16 cellular contexts compared by ENCODE assay signal in the genomic region with DNA sequence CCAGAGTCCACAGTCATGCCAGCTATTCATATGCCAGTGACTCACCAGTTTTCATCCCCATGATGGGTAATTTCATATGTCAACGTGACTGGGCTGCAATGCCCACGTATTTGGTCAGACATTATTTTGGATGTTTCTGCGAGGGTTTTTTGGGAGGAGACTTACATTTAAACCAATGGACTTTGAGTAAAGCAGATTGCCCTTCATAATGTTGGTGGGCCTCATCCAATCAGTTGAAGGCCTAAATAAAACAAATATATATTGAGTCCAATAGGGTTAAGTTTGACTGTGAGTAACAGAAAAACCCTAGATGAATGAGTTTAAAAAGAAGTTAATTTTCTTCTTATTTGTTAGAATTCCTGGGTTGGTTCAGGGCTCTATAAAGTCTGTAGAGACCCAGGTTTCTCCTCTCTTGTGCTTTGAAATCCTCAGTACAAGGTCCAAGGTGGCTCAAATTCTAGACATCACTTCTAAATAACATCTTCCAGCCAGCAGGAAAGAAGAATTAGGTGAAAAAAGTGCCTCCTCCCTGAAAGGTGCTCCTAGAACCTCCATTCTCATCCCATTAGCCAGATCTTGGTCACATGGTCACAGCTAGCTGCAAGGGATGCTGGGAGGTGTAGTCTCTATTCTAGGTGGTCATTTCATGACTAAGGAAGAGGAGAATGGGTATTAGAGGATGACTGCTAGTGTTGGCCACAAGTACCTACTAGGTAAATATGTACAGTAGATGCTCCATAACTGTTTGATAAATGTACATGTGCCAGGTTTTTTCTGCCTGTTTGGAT.
"Had no signal": no experiment of that assay in that cellular context is flagged by ENCODE, and none has a peak within 500 bp of the region (broad histone marks: within the 10 kb centered on the region; RNA-seq: fewer than 3 reads in every experiment).

No MANE protein-coding gene starts in this region.

- ATAC-seq: foreskin keratinocyte; natural killer cell treated with Interleukin-12 subunit alpha and Interleukin-12 subunit beta and Interleukin-15 and Interleukin-18, amount 100 ng/mL, for 72 hours; stimulated activated naive CD8-positive, alpha-beta T cell treated with anti-CD3 and anti-CD28 coated beads, Interleukin-15, Interleukin-2, amounts not matched to agents 100 U/mL and 50 U/mL, for 24 hours had no signal

- H3K9me3 Mint-ChIP-seq: activated CD4-positive, alpha-beta T cell treated with anti-CD3 and anti-CD28 coated beads, Interleukin-2, amount 10 ng/mL, durations not matched to agents 24 days and 14 days had no signal

- H3K27ac ChIP-seq: foreskin keratinocyte had no signal

- H3K27ac Mint-ChIP-seq: activated B cell treated with CpG ODN at 0.5 μM for 24 hours; activated CD4-positive, alpha-beta T cell treated with anti-CD3 and anti-CD28 coated beads, Interleukin-2, amount 10 ng/mL, durations not matched to agents 24 days and 14 days; activated naive CD8-positive, alpha-beta T cell treated with anti-CD3 and anti-CD28 coated beads for 36 hours; natural killer cell treated with Interleukin-12 subunit alpha and Interleukin-12 subunit beta and Interleukin-15 and Interleukin-18, amount 100 ng/mL, for 72 hours; type B pancreatic cell had no signal

- DNase-seq: activated B cell treated with CpG ODN at 0.5 μM for 24 hours; activated CD4-positive, alpha-beta T cell treated with anti-CD3 and anti-CD28 coated beads, Interleukin-2, amount 10 ng/mL, durations not matched to agents 24 days and 14 days; activated naive CD8-positive, alpha-beta T cell treated with anti-CD3 and anti-CD28 coated beads for 36 hours; amygdala; effector memory CD4-positive, alpha-beta T cell; foreskin keratinocyte; kidney glomerular epithelial cell; nucleus accumbens; posterior cingulate gyrus; retina; stimulated activated CD4-positive, alpha-beta T cell treated with anti-CD3 and anti-CD28 coated beads, Interleukin-15, amount 100 ng/mL, for 24 hours; stimulated activated CD4-positive, alpha-beta T cell treated with anti-CD3 and anti-CD28 coated beads, Interleukin-4, amount 100 ng/mL, for 24 hours; stimulated activated naive CD8-positive, alpha-beta T cell treated with anti-CD3 and anti-CD28 coated beads, Interleukin-15, Interleukin-2, amounts not matched to agents 100 U/mL and 50 U/mL, for 24 hours; T-helper 2 cell had no signal

- H3K27me3 Mint-ChIP-seq: activated B cell treated with CpG ODN at 0.5 μM for 24 hours; activated CD4-positive, alpha-beta T cell treated with anti-CD3 and anti-CD28 coated beads, Interleukin-2, amount 10 ng/mL, durations not matched to agents 24 days and 14 days; activated naive CD8-positive, alpha-beta T cell treated with anti-CD3 and anti-CD28 coated beads for 36 hours; natural killer cell treated with Interleukin-12 subunit alpha and Interleukin-12 subunit beta and Interleukin-15 and Interleukin-18, amount 100 ng/mL, for 72 hours; type B pancreatic cell had no signal

- H3K27me3 ChIP-seq: foreskin keratinocyte had no signal

- H3K4me3 Mint-ChIP-seq: activated B cell treated with CpG ODN at 0.5 μM for 24 hours; activated CD4-positive, alpha-beta T cell treated with anti-CD3 and anti-CD28 coated beads, Interleukin-2, amount 10 ng/mL, durations not matched to agents 24 days and 14 days; activated naive CD8-positive, alpha-beta T cell treated with anti-CD3 and anti-CD28 coated beads for 36 hours; natural killer cell treated with Interleukin-12 subunit alpha and Interleukin-12 subunit beta and Interleukin-15 and Interleukin-18, amount 100 ng/mL, for 72 hours; type B pancreatic cell had no signal
